Comparison of ENCODE assay signal across 1 cellular context in the genomic region with DNA sequence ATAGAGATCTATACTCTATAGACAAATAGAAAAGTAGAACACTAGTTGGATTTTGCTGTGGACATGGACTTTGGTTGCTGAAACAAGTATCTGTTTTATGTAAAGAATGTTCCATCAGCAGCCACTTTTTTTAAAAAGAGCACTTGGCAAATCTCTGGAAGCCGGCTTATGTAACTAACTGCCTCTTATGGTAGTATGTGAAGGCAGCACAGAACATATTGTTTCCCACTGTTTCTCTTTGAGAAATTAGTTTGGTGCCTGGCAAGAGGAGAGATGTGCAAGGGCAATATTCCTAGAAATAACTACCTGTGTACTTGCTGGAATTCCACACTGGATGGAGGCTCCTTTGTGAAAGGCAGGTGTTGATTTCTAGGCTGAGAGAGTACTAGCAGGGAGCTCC.
TF ChIP-seq lines count a peak whose summit lies in the region.

No MANE protein-coding gene starts in this region.

TF ChIP-seq in HepG2, 621 proteins besides CTCF, POLR2A, EP300 and RAD21 (continued from another document):
- TF ChIP-seq, protein P1, sequence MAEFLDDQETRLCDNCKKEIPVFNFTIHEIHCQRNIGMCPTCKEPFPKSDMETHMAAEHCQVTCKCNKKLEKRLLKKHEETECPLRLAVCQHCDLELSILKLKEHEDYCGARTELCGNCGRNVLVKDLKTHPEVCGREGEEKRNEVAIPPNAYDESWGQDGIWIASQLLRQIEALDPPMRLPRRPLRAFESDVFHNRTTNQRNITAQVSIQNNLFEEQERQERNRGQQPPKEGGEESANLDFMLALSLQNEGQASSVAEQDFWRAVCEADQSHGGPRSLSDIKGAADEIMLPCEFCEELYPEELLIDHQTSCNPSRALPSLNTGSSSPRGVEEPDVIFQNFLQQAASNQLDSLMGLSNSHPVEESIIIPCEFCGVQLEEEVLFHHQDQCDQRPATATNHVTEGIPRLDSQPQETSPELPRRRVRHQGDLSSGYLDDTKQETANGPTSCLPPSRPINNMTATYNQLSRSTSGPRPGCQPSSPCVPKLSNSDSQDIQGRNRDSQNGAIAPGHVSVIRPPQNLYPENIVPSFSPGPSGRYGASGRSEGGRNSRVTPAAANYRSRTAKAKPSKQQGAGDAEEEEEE (CRISPR knock-in tag; IDR thresholded peaks at IDR 0.05; ENCODE audit: borderline replicate concordance): no peak
- no peak for TF ChIP-seq POLR2G (IDR thresholded peaks at IDR 0.05; ENCODE audit: low read depth, low read length)
- TF ChIP-seq ZNF644 (CRISPR knock-in tag; IDR thresholded peaks at IDR 0.05; ENCODE audit: low read depth): no peak
- no peak for TF ChIP-seq KDM1A (CRISPR knock-in tag; IDR thresholded peaks at IDR 0.05)
- no peak for TF ChIP-seq ZNF775 (CRISPR knock-in tag; IDR thresholded peaks at IDR 0.05; ENCODE audit: borderline replicate concordance)
- TF ChIP-seq ATM (IDR thresholded peaks at IDR 0.05; ENCODE audit: borderline replicate concordance): no peak
- no peak for TF ChIP-seq ZNF724P (CRISPR knock-in tag; IDR thresholded peaks at IDR 0.05; ENCODE audit: borderline replicate concordance)
- TF ChIP-seq ZNF891 (CRISPR knock-in tag; IDR thresholded peaks at IDR 0.05): no peak
TF ChIP-seq in HepG2: peak in this region for 0.
